Comparison of ENCODE assay signal across 22 cellular contexts in genomic region chr1:21451212-21451611, GRCh38. TPM values are rescaled to one million over a fixed set of nuclear protein-coding genes. Genes with fewer than 3 reads are reported as not detected.
DNase-seq lines count a peak whose midpoint lies in the region; ATAC-seq, FAIRE-seq and TF ChIP-seq lines count a peak whose summit lies in the region.
"Had no signal": no experiment of that assay in that cellular context is flagged by ENCODE, and none has a peak within 500 bp of the region (broad histone marks: within the 10 kb centered on the region; RNA-seq: fewer than 3 reads in every experiment).

No MANE protein-coding gene starts in this region.

- H3K36me3 ChIP-seq in osteoblast (ENCODE audit: insufficient read depth, low read length), result no peaks in the 10 kb centered on the region
- no peaks in the 10 kb centered on the region for H3K36me3 ChIP-seq in pancreas
- H3K36me3 ChIP-seq: BLaER1 had no signal

- WGBS in pancreas, 2 donors, result 68 to 74% methylated on average over 1 of the region's 1 CpG

- intact Hi-C loops in pancreas (cut with DNase I), result no loop called here

- TF ChIP-seq CTCF in choroid plexus epithelial cell (conservative IDR thresholded peaks at IDR 0.05; ENCODE audit: low read depth, low read length) (no peak), osteoblast (IDR thresholded peaks at IDR 0.05; ENCODE audit: extremely low read depth, low read depth, low read length) (no peak), pancreas (IDR thresholded peaks at IDR 0.05) (no peak)

- H2AFZ ChIP-seq in osteoblast (ENCODE audit: low read length), result no peak overlapping the region
- H2AFZ ChIP-seq: GM23338, parathyroid adenoma, PC-9 had no signal

- H3K9me3 ChIP-seq in osteoblast (ENCODE audit: low read depth, low read length), result no peaks in the 10 kb centered on the region
- no peaks in the 10 kb centered on the region for H3K9me3 ChIP-seq in pancreas
- H3K9me3 ChIP-seq: BLaER1 had no signal

- H3K4me3 ChIP-seq in choroid plexus epithelial cell (ENCODE audit: low read depth, low read length) (no peak overlapping the region), osteoblast (ENCODE audit: insufficient read depth, low read length) (peak overlapping the region; percentile 13), pancreas (no peak overlapping the region)
- H3K4me3 ChIP-seq: BLaER1, GM23338, PC-9 had no signal

- H3K27me3 ChIP-seq in osteoblast (ENCODE audit: insufficient read depth, low read length) (no peaks in the 10 kb centered on the region), pancreas (no peaks in the 10 kb centered on the region)
- H3K27me3 ChIP-seq: BLaER1 had no signal

- no peak for ATAC-seq in HG02840 (IDR thresholded peaks at IDR 0.05; ENCODE audit: low FRiP score, unreplicated experiment)
- no peak for ATAC-seq in pancreas
- ATAC-seq: activated CD8-positive, alpha-beta T cell treated with anti-CD3 and anti-CD28 coated beads for 36 hours; GM23338; left colon had no signal

- FAIRE-seq in pancreas (lab: Jason Lieb, UNC), result no peak
- FAIRE-seq: urothelium cell line had no signal

- peaks cover 42% of the 10 kb centered on the region for H3K4me1 ChIP-seq in osteoblast (ENCODE audit: insufficient read depth, low read length)
- no peaks in the 10 kb centered on the region for H3K4me1 ChIP-seq in pancreas
- H3K4me1 ChIP-seq: parathyroid adenoma had no signal

- H3K79me2 ChIP-seq in osteoblast (ENCODE audit: insufficient read depth, low read length), result no peaks in the 10 kb centered on the region
- H3K79me2 ChIP-seq: parathyroid adenoma had no signal

- H4K20me1 ChIP-seq in osteoblast (ENCODE audit: insufficient read depth, low read length), result no peaks in the 10 kb centered on the region
- H4K20me1 ChIP-seq: BLaER1 had no signal

- H3K27ac ChIP-seq in osteoblast (ENCODE audit: low read depth, low read length) (peak overlapping the region; percentile 68), pancreas (no peak overlapping the region)
- H3K27ac ChIP-seq: BLaER1, parathyroid adenoma, PC-9 had no signal

- peak overlapping the region; percentile 61 for H3K4me2 ChIP-seq in osteoblast (ENCODE audit: insufficient read depth, low read length)
- H3K4me2 ChIP-seq: BLaER1, GM23338, PC-9 had no signal

- DNase-seq in AG20443 (ENCODE audit: low spot score) (peak; percentile 25), M059J (ENCODE audit: low read depth) (peak; percentile 63), choroid plexus epithelial cell (ENCODE audit: low read depth) (peak; percentile 88), osteoblast (ENCODE audit: insufficient read length, low spot score, missing footprints) (peak; percentile 81), pancreas (no peak), SW480 (ENCODE audit: low spot score) (no peak), NCI-H1417 (lab: John Stamatoyannopoulos, UW) (no peak)
- DNase-seq: activated CD8-positive, alpha-beta T cell treated with anti-CD3 and anti-CD28 coated beads for 36 hours; anterior cingulate cortex; erythroblast; left colon; NCI-H187 treated with DMSO at 0.1 percent for 48 hours; NCI-H524 treated with DMSO at 0.1 percent for 48 hours; PC-9; stimulated activated naive CD4-positive, alpha-beta T cell had no signal

RNA-seq across cellular contexts. Expression of gene NBPF3, which starts 11.3 kb away (rescaled TPM):
- total RNA-seq in M059J (2014; rRNA removed; shearing (Covaris generic)), result 21.0 and 21.6 TPM in 2 replicates
- total RNA-seq in osteoblast, result 12.4 and 24.6 TPM in 2 replicates
- total RNA-seq in pancreas, result 1 to 10 TPM; 3.3 to 8.6 (median 3.7) TPM
- 1 to 10 TPM; 1.1 to 3.5 TPM for polyA plus RNA-seq in pancreas

RNA-seq across cellular contexts. Expression of gene ALPL, which starts 58.0 kb away (rescaled TPM):
- 0.71 TPM in 1 of 2 replicates, not detected in the other for total RNA-seq in M059J (2014; rRNA removed; shearing (Covaris generic))
- 7.1 and 8.0 TPM in 2 replicates for total RNA-seq in osteoblast
- total RNA-seq in pancreas, result 1 to 10 TPM in 5 of 6 donors, under 1 TPM in 1; 0.63 to 3.6 (median 2.7) TPM
- 1 to 10 TPM; 3.2 to 6.7 TPM for polyA plus RNA-seq in pancreas
- total RNA-seq: activated CD8-positive, alpha-beta T cell treated with anti-CD3 and anti-CD28 coated beads for 36 hours; HT-29; MCF 10A; PC-9 had no signal

Comparison
In these comparisons a context has a peak if more than half of its experiments do, and no peak if none do; other contexts are left out.
1. DNase-seq: peak in AG20443 (single experiment), M059J (single experiment), choroid plexus epithelial cell (single experiment) and osteoblast (single experiment); none in pancreas (0 of 6), SW480 (single experiment) and NCI-H1417 (0 of 3).